In genomic region chr7:154781369-154782303, GRCh38 we compare ENCODE assay signal across 25 cellular contexts.
A peak's percentile ranks its signal among the peaks of the same experiment; 100 is the strongest.
DNase-seq lines count a peak whose midpoint lies in the region; ATAC-seq and TF ChIP-seq lines count a peak whose summit lies in the region.
"Had no signal": no experiment of that assay in that cellular context is flagged by ENCODE, and none has a peak within 500 bp of the region (broad histone marks: within the 10 kb centered on the region; RNA-seq: fewer than 3 reads in every experiment).

No MANE protein-coding gene starts in this region.

- no peaks in the 10 kb centered on the region for H3K27me3 ChIP-seq in CD8-positive, alpha-beta memory T cell (ENCODE audit: insufficient read depth, low read length, poor library complexity, severe bottlenecking)
- peaks cover 0 to 2% (median 0%) of the 10 kb centered on the region in 9 donors for H3K27me3 ChIP-seq in heart left ventricle

- H3K36me3 ChIP-seq in CD8-positive, alpha-beta memory T cell (ENCODE audit: insufficient read depth, low read length), result no peaks in the 10 kb centered on the region
- H3K36me3 ChIP-seq in heart left ventricle, result no peaks in the 10 kb centered on the region

- no peak overlapping the region for H3K27ac Mint-ChIP-seq in CD8-positive, alpha-beta memory T cell
- H3K27ac Mint-ChIP-seq: CD4-positive, alpha-beta memory T cell had no signal

- 74 to 86% (median 81%) methylated on average over 16 of the region's 16 CpGs for WGBS in heart left ventricle, 4 donors

- peaks cover 8 to 25% (median 12%) of the 10 kb centered on the region in 5 donors for H3K9me3 Mint-ChIP-seq in CD8-positive, alpha-beta memory T cell

- no peaks in the 10 kb centered on the region for H3K9me3 ChIP-seq in CD8-positive, alpha-beta memory T cell (ENCODE audit: low read length)
- peaks cover 0 to 19% (median 0%) of the 10 kb centered on the region in 12 donors for H3K9me3 ChIP-seq in heart left ventricle

- peaks cover 0 to 2% (median 0%) of the 10 kb centered on the region in 3 donors for H3K36me3 Mint-ChIP-seq in CD8-positive, alpha-beta memory T cell
- H3K36me3 Mint-ChIP-seq: CD4-positive, alpha-beta memory T cell had no signal

- ATAC-seq in heart left ventricle, result no peak
- ATAC-seq: A549, K562, SK-N-SH treated with all-trans-retinoic acid at 6 μM for 48 hours had no signal

- H3K4me3 Mint-ChIP-seq in CD8-positive, alpha-beta memory T cell, result peak overlapping the region in 1 of 7 donors; percentile 69
- H3K4me3 Mint-ChIP-seq: CD4-positive, alpha-beta memory T cell had no signal

- POLR2A ChIA-PET in CD8-positive, alpha-beta memory T cell (lab: Charles Lee), result no interaction called here

- peak; percentile 60 to 91 for DNase-seq in hippocampal formation (lab: John Stamatoyannopoulos, UW)
- peak; percentile 28 for DNase-seq in occipital lobe (lab: John Stamatoyannopoulos, UW)
- no peak for DNase-seq in T-helper 2 cell
- no peak for DNase-seq in GM03348 (ENCODE audit: low spot score)
- DNase-seq in CD8-positive, alpha-beta memory T cell, result no peak
- DNase-seq in heart left ventricle, result no peak
- DNase-seq: AML-193; CD4-positive, alpha-beta memory T cell; DMS 273 treated with DMSO at 0.1 percent for 48 hours; DMS79; EL; GDM1; Kasumi-1; MV-4-11; NCI-H1105; NCI-H1436 treated with DMSO at 0.1 percent for 48 hours; NCI-H187 treated with DMSO at 0.1 percent for 48 hours; NCI-H2171 treated with DMSO at 0.1 percent for 48 hours; NCI-H345; NCI-H510A treated with DMSO at 0.1 percent for 48 hours; NCI-H748 treated with DMSO at 0.1 percent for 48 hours had no signal

- H3K27ac ChIP-seq in angular gyrus (ENCODE audit: low read depth, low read length) (peak overlapping the region; percentile 99), heart left ventricle (no peak overlapping the region)
- H3K27ac ChIP-seq in CD8-positive, alpha-beta memory T cell (ENCODE audit: low read depth, low read length), result no peak overlapping the region
- H3K27ac ChIP-seq: A549 had no signal

- TF ChIP-seq POLR2A in heart left ventricle (IDR thresholded peaks at IDR 0.05), result no peak

- CTCF ChIA-PET in CD8-positive, alpha-beta memory T cell (lab: Charles Lee), result no interaction called here

- no peak overlapping the region for H3K4me3 ChIP-seq in CD8-positive, alpha-beta memory T cell (ENCODE audit: low read length)
- H3K4me3 ChIP-seq in heart left ventricle, result no peak overlapping the region
- H3K4me3 ChIP-seq: A549, K562 had no signal

- no peaks in the 10 kb centered on the region for H3K4me1 ChIP-seq in CD8-positive, alpha-beta memory T cell (ENCODE audit: insufficient read depth, low read length)
- no peaks in the 10 kb centered on the region for H3K4me1 ChIP-seq in heart left ventricle
- H3K4me1 ChIP-seq: A549 had no signal

- H3K4me1 Mint-ChIP-seq in CD8-positive, alpha-beta memory T cell, result no peaks in the 10 kb centered on the region

- no peak for TF ChIP-seq CTCF in heart left ventricle (IDR thresholded peaks at IDR 0.05)

- intact Hi-C loops in heart left ventricle (cut with DNase I), result no loop called here

- no peaks in the 10 kb centered on the region for H3K27me3 Mint-ChIP-seq in CD8-positive, alpha-beta memory T cell
- H3K27me3 Mint-ChIP-seq: CD4-positive, alpha-beta memory T cell had no signal

Comparison
In these comparisons a context has a peak if more than half of its experiments do, and no peak if none do; other contexts are left out.
1. DNase-seq: peak in hippocampal formation (2 of 2) and occipital lobe (single experiment); none in T-helper 2 cell (0 of 5), GM03348 (single experiment), CD8-positive, alpha-beta memory T cell (0 of 5) and heart left ventricle (0 of 5).